Comparison of ENCODE assay signal across 21 cellular contexts in the genomic region with DNA sequence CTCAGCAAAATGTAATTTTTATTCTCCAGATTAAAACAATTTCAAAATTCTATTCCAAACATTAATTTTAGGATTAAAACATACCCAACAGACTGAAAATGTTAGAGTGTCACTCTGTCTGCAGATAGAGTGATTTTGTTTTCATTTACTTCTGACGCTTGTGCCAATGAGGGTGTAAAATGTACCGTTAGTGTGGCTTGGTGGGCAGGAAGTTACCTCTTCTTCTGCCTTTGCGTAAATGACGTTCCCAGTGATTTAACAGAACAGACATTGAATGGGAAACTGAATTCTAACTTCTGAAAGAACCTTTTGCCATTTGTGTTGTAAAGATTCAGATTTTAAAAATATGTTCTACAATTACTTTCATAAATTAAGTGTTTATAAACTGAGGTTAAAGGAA. TPM values are rescaled to one million over a fixed set of nuclear protein-coding genes. Genes with fewer than 3 reads are reported as not detected.
DNase-seq lines count a peak whose midpoint lies in the region; ATAC-seq and TF ChIP-seq lines count a peak whose summit lies in the region.
"Had no signal": no experiment of that assay in that cellular context is flagged by ENCODE, and none has a peak within 500 bp of the region (broad histone marks: within the 10 kb centered on the region; RNA-seq: fewer than 3 reads in every experiment).

No MANE protein-coding gene starts in this region.

- intact Hi-C loops in natural killer cell (cut with micrococcal nuclease) = no loop called here

- H3K4me3 Mint-ChIP-seq in natural killer cell = peak overlapping the region; percentile 82
- no peak overlapping the region for H3K4me3 Mint-ChIP-seq in natural killer cell treated with Interleukin-12 subunit alpha and Interleukin-12 subunit beta and Interleukin-15 and Interleukin-18, amount 100 ng/mL, for 72 hours
- peak overlapping the region; percentile 70 to 81 (median 80) for H3K4me3 Mint-ChIP-seq in immature natural killer cell

- in situ Hi-C loops in brain microvascular endothelial cell (cut with HindIII; ENCODE audit: low pct_ligation_motif_present, low sequenced_read_pairs) = no loop called here

- no peak for TF ChIP-seq CTCF in natural killer cell (IDR thresholded peaks at IDR 0.05)
- TF ChIP-seq CTCF in brain microvascular endothelial cell (IDR thresholded peaks at IDR 0.05; ENCODE audit: low read depth, low read length, missing control alignments) = no peak

- DNase-seq in natural killer cell (no peak), immature natural killer cell (peak; percentile 31 to 47 (median 42)), brain microvascular endothelial cell (no peak)
- no peak for DNase-seq in natural killer cell treated with Interleukin-12 subunit alpha and Interleukin-12 subunit beta and Interleukin-15 and Interleukin-18, amount 100 ng/mL, for 72 hours (ENCODE audit: low spot score)
- DNase-seq: 8988T; ACHN; AML-193; BE2C; Calu3; CD4-positive, alpha-beta T cell; COR-L47; DMS53; DMS79 treated with DMSO at 0.1 percent for 48 hours; GOT3; HFFc6 had no signal

- H3K4me3 ChIP-seq in brain microvascular endothelial cell (ENCODE audit: low read depth, low read length) = no peak overlapping the region
- H3K4me3 ChIP-seq: A549; BLaER1 treated with 17β-estradiol and CSF1 and Interleukin-3, amounts not matched to agents 10 nM and 100 nM; HAP-1 had no signal

- ATAC-seq in natural killer cell (peak in 2 of 3 donors; percentile 32 to 40), HG02973 (IDR thresholded peaks at IDR 0.05; ENCODE audit: unreplicated experiment) (no peak)
- ATAC-seq in natural killer cell treated with Interleukin-12 subunit alpha and Interleukin-12 subunit beta and Interleukin-15 and Interleukin-18, amount 100 ng/mL, for 72 hours = no peak
- ATAC-seq: A549 had no signal

- peak overlapping the region; percentile 72 for H3K27ac ChIP-seq in KOPT-K1 (ENCODE audit: low read depth, low read length, poor library complexity, severe bottlenecking)
- no peak overlapping the region for H3K27ac ChIP-seq in brain microvascular endothelial cell
- H3K27ac ChIP-seq: A549; BLaER1 treated with 17β-estradiol and CSF1 and Interleukin-3, amounts not matched to agents 10 nM and 100 nM had no signal

- H3K9me3 Mint-ChIP-seq in natural killer cell (no peaks in the 10 kb centered on the region), immature natural killer cell (peaks cover 0 to 9% (median under 1%) of the 10 kb centered on the region in 6 donors)
- H3K9me3 Mint-ChIP-seq in natural killer cell treated with Interleukin-12 subunit alpha and Interleukin-12 subunit beta and Interleukin-15 and Interleukin-18, amount 100 ng/mL, for 72 hours = no peaks in the 10 kb centered on the region
- H3K9me3 Mint-ChIP-seq: HFFc6 had no signal

- H3K9me3 ChIP-seq in KOPT-K1 (ENCODE audit: insufficient read depth, low read length, poor library complexity, severe bottlenecking) = peaks cover 25% of the 10 kb centered on the region
- H3K9me3 ChIP-seq: A549, BE2C, HAP-1 had no signal

- no peaks in the 10 kb centered on the region for H3K27me3 ChIP-seq in brain microvascular endothelial cell (replicated peaks)
- H3K27me3 ChIP-seq: BE2C; BLaER1 treated with 17β-estradiol and CSF1 and Interleukin-3, amounts not matched to agents 10 nM and 100 nM had no signal

- H3K36me3 Mint-ChIP-seq in natural killer cell (no peaks in the 10 kb centered on the region), immature natural killer cell (peaks cover 0 to 5% (median 0%) of the 10 kb centered on the region in 3 donors)
- H3K36me3 Mint-ChIP-seq in natural killer cell treated with Interleukin-12 subunit alpha and Interleukin-12 subunit beta and Interleukin-15 and Interleukin-18, amount 100 ng/mL, for 72 hours = no peaks in the 10 kb centered on the region
- H3K36me3 Mint-ChIP-seq: CD14-positive monocyte had no signal

- H3K36me3 ChIP-seq in KOPT-K1 (ENCODE audit: insufficient read depth, low read length) (no peaks in the 10 kb centered on the region), brain microvascular endothelial cell (replicated peaks) (no peaks in the 10 kb centered on the region)
- H3K36me3 ChIP-seq: BE2C; BLaER1 treated with 17β-estradiol and CSF1 and Interleukin-3, amounts not matched to agents 10 nM and 100 nM; HAP-1 had no signal

- H3K27me3 Mint-ChIP-seq in natural killer cell (ENCODE audit: low read depth in 2 of 2) (peaks cover 0 to 2% of the 10 kb centered on the region in 2 donors), immature natural killer cell (ENCODE audit: low read depth in 3 of 3) (peaks cover 0 to 5% (median 3%) of the 10 kb centered on the region in 3 donors)
- peaks cover 0 to 8% of the 10 kb centered on the region in 2 donors for H3K27me3 Mint-ChIP-seq in natural killer cell treated with Interleukin-12 subunit alpha and Interleukin-12 subunit beta and Interleukin-15 and Interleukin-18, amount 100 ng/mL, for 72 hours
- H3K27me3 Mint-ChIP-seq: CD4-positive, alpha-beta T cell had no signal

- H3K27ac Mint-ChIP-seq in natural killer cell (peak overlapping the region in 1 of 2 donors; percentile 52), immature natural killer cell (peak overlapping the region in 4 of 6 donors; percentile 20 to 87 (median 66))
- no peak overlapping the region for H3K27ac Mint-ChIP-seq in natural killer cell treated with Interleukin-12 subunit alpha and Interleukin-12 subunit beta and Interleukin-15 and Interleukin-18, amount 100 ng/mL, for 72 hours
- H3K27ac Mint-ChIP-seq: CD14-positive monocyte; CD4-positive, alpha-beta T cell; HFFc6 had no signal

- H3K4me1 Mint-ChIP-seq in natural killer cell = peaks cover 25 to 27% of the 10 kb centered on the region in 2 donors
- H3K4me1 Mint-ChIP-seq in natural killer cell treated with Interleukin-12 subunit alpha and Interleukin-12 subunit beta and Interleukin-15 and Interleukin-18, amount 100 ng/mL, for 72 hours (ENCODE audit: low read depth in 2 of 2) = peaks cover 19 to 35% of the 10 kb centered on the region in 2 donors
- peaks cover 30 to 45% of the 10 kb centered on the region in 2 donors for H3K4me1 Mint-ChIP-seq in immature natural killer cell

RNA-seq across cellular contexts. Expression of gene DRGX, which starts 47.0 kb away (rescaled TPM):
- total RNA-seq in natural killer cell = not detected
- total RNA-seq in natural killer cell treated with Interleukin-12 subunit alpha and Interleukin-12 subunit beta and Interleukin-15 and Interleukin-18, amount 100 ng/mL, for 72 hours = not detected
- polyA plus RNA-seq in immature natural killer cell = not detected
- total RNA-seq: Calu3; CD4-positive, alpha-beta T cell had no signal
- polyA plus RNA-seq: A549, CD14-positive monocyte had no signal

Comparison
In these comparisons a context has a peak if more than half of its experiments do, and no peak if none do; other contexts are left out.
1. ATAC-seq: peak in natural killer cell (2 of 3); none in natural killer cell treated with Interleukin-12 subunit alpha and Interleukin-12 subunit beta and Interleukin-15 and Interleukin-18, amount 100 ng/mL, for 72 hours (0 of 2) and HG02973 (single experiment).
2. DNase-seq: peak in immature natural killer cell (3 of 3); none in natural killer cell (single experiment), natural killer cell treated with Interleukin-12 subunit alpha and Interleukin-12 subunit beta and Interleukin-15 and Interleukin-18, amount 100 ng/mL, for 72 hours (single experiment) and brain microvascular endothelial cell (single experiment).
3. H3K27ac Mint-ChIP-seq: peak in immature natural killer cell (4 of 6); none in natural killer cell treated with Interleukin-12 subunit alpha and Interleukin-12 subunit beta and Interleukin-15 and Interleukin-18, amount 100 ng/mL, for 72 hours (0 of 2).